1 cellular context compared by ENCODE assay signal in genomic region chr12:69935651-69936100, GRCh38.
A peak's percentile ranks its signal among the peaks of the same experiment; 100 is the strongest.
TF ChIP-seq lines count a peak whose summit lies in the region.

No MANE protein-coding gene starts in this region.

TF ChIP-seq in K562, 482 proteins besides CTCF, POLR2A, EP300 and RAD21:
- TF ChIP-seq ZNF384 (IDR thresholded peaks at IDR 0.05; ENCODE audit: low read depth, low read length): peak; percentile 66
- TF ChIP-seq ZNF184 (CRISPR knock-in tag; IDR thresholded peaks at IDR 0.05): no peak
- no peak for TF ChIP-seq ETV1 (tag; conservative IDR thresholded peaks at IDR 0.05; ENCODE audit: low read depth)
- no peak for TF ChIP-seq E2F4 (CRISPR knock-in tag; IDR thresholded peaks at IDR 0.05; ENCODE audit: low read depth)
TF ChIP-seq in K562: peak in this region for 1.
